ENCODE assay signal across 1 cellular context in genomic region chr20:34522969-34523871, GRCh38.
TF ChIP-seq lines count a peak whose summit lies in the region.

No MANE protein-coding gene starts in this region.

TF ChIP-seq in HCT116, 20 proteins besides CTCF, POLR2A, EP300 and RAD21 (continued from another document):
- TF ChIP-seq, protein P1, sequence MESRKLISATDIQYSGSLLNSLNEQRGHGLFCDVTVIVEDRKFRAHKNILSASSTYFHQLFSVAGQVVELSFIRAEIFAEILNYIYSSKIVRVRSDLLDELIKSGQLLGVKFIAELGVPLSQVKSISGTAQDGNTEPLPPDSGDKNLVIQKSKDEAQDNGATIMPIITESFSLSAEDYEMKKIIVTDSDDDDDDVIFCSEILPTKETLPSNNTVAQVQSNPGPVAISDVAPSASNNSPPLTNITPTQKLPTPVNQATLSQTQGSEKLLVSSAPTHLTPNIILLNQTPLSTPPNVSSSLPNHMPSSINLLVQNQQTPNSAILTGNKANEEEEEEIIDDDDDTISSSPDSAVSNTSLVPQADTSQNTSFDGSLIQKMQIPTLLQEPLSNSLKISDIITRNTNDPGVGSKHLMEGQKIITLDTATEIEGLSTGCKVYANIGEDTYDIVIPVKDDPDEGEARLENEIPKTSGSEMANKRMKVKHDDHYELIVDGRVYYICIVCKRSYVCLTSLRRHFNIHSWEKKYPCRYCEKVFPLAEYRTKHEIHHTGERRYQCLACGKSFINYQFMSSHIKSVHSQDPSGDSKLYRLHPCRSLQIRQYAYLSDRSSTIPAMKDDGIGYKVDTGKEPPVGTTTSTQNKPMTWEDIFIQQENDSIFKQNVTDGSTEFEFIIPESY (IDR thresholded peaks at IDR 0.05; ENCODE audit: extremely low read depth, insufficient replicate concordance, low read length), result no peak
- TF ChIP-seq ATF3 (IDR thresholded peaks at IDR 0.05) (no peak), CEBPB (IDR thresholded peaks at IDR 0.05; ENCODE audit: low read depth) (no peak), POLR2AphosphoS5 (IDR thresholded peaks at IDR 0.05; ENCODE audit: low read depth, low read length) (no peak), FOSL1 (IDR thresholded peaks at IDR 0.05; ENCODE audit: low read depth) (no peak), EGR1 (IDR thresholded peaks at IDR 0.05; ENCODE audit: low read depth) (no peak), TCF7L2 (IDR thresholded peaks at IDR 0.05; ENCODE audit: borderline replicate concordance, extremely low read depth, insufficient read depth, insufficient read length) (no peak), JUND (IDR thresholded peaks at IDR 0.05) (no peak), MAX (IDR thresholded peaks at IDR 0.05) (no peak), YY1 (IDR thresholded peaks at IDR 0.05; ENCODE audit: extremely low read depth, insufficient replicate concordance, low read depth, low read length) (no peak), SP1 (IDR thresholded peaks at IDR 0.05; ENCODE audit: low read depth) (no peak), ZFX (IDR thresholded peaks at IDR 0.05) (no peak), ZNF274 (IDR thresholded peaks at IDR 0.05; ENCODE audit: low read depth, low read length) (no peak), CBX3 (IDR thresholded peaks at IDR 0.05; ENCODE audit: low read depth) (no peak), SRF (IDR thresholded peaks at IDR 0.05; ENCODE audit: low read depth) (no peak), EZH2 (IDR thresholded peaks at IDR 0.05) (no peak), ELF1 (IDR thresholded peaks at IDR 0.05; ENCODE audit: borderline replicate concordance, low read depth) (no peak)
- TF ChIP-seq, protein P2, sequence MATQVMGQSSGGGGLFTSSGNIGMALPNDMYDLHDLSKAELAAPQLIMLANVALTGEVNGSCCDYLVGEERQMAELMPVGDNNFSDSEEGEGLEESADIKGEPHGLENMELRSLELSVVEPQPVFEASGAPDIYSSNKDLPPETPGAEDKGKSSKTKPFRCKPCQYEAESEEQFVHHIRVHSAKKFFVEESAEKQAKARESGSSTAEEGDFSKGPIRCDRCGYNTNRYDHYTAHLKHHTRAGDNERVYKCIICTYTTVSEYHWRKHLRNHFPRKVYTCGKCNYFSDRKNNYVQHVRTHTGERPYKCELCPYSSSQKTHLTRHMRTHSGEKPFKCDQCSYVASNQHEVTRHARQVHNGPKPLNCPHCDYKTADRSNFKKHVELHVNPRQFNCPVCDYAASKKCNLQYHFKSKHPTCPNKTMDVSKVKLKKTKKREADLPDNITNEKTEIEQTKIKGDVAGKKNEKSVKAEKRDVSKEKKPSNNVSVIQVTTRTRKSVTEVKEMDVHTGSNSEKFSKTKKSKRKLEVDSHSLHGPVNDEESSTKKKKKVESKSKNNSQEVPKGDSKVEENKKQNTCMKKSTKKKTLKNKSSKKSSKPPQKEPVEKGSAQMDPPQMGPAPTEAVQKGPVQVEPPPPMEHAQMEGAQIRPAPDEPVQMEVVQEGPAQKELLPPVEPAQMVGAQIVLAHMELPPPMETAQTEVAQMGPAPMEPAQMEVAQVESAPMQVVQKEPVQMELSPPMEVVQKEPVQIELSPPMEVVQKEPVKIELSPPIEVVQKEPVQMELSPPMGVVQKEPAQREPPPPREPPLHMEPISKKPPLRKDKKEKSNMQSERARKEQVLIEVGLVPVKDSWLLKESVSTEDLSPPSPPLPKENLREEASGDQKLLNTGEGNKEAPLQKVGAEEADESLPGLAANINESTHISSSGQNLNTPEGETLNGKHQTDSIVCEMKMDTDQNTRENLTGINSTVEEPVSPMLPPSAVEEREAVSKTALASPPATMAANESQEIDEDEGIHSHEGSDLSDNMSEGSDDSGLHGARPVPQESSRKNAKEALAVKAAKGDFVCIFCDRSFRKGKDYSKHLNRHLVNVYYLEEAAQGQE (IDR thresholded peaks at IDR 0.05; ENCODE audit: low read depth), result no peak
TF ChIP-seq in HCT116: peak in this region for 0.
